Comparison of ENCODE assay signal across 13 cellular contexts in the genomic region with DNA sequence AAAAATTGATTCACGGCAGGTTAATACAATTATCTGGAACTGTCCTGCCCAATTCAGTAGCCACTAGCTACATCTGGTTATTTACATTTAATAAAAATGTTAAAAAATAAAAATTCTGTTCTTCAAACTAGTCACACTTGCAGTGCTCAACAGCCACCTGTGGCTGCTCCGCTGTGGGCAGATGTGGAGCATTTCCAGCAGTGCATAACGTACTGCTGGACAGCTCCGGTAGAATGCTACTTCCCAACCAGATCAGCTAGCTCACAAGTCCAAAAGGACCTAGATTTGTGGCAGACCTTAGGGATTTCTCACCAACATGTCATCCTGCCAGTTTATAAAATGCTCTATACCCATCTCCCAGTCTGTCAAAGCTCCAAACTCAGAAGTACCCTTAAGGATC. TPM values are rescaled to one million over a fixed set of nuclear protein-coding genes. Genes with fewer than 3 reads are reported as not detected.
DNase-seq lines count a peak whose midpoint lies in the region; ATAC-seq and TF ChIP-seq lines count a peak whose summit lies in the region.
"Had no signal": no experiment of that assay in that cellular context is flagged by ENCODE, and none has a peak within 500 bp of the region (broad histone marks: within the 10 kb centered on the region; RNA-seq: fewer than 3 reads in every experiment).

No MANE protein-coding gene starts in this region.

- no peak overlapping the region for H2AK5ac ChIP-seq in IMR-90 (ENCODE audit: low read depth, low read length)

- no peaks in the 10 kb centered on the region; a peak in 1 of 4 replicates for H3K4me1 ChIP-seq in SK-N-SH (ENCODE audit: control insufficient read depth in 1 of 2, insufficient read depth in 2 of 2, low read depth in 1 of 2, low read length in 1 of 2)
- no peaks in the 10 kb centered on the region for H3K4me1 ChIP-seq in IMR-90 (ENCODE audit: control insufficient read depth, insufficient read depth, low read length)
- H3K4me1 ChIP-seq in transverse colon: no peaks in the 10 kb centered on the region

- CTCF ChIA-PET in SK-N-SH (lab: Yijun Ruan, JAX) (interaction anchor here (0.7 to 1.4 kb wide), 4 partner anchors 18 to 49 kb away, joined by 3 to 4 read pairs (median 3); no protein-coding TSS in a partner anchor), IMR-90 (lab: Yijun Ruan, JAX) (no interaction called here)

- H3K9me1 ChIP-seq in IMR-90 (ENCODE audit: insufficient read depth, low read length): peaks cover under 1% of the 10 kb centered on the region

- DNase-seq in SK-N-SH (no peak), IMR-90 (peak; percentile 6), amniotic epithelial cell (ENCODE audit: low read depth) (peak; percentile 27), cerebellar cortex (ENCODE audit: low spot score) (no peak), transverse colon (no peak)
- DNase-seq in stimulated activated effector memory CD8-positive, alpha-beta T cell treated with anti-CD3 and anti-CD28 coated beads, Interleukin-12 subunit alpha, Interleukin-12 subunit beta, amount 100 ng/mL, for 72 hours (ENCODE audit: low spot score in 2 of 2): no peak
- DNase-seq: GOT3, NCI-H187, NCI-H526 treated with DMSO at 0.1 percent for 48 hours, RPMI8226 had no signal

- no peaks in the 10 kb centered on the region for H3F3A ChIP-seq in SK-N-SH (replicated peaks; ENCODE audit: insufficient read depth)

- H3K56ac ChIP-seq in IMR-90 (ENCODE audit: extremely low read depth, insufficient read depth, low read length): no peak overlapping the region

- H3K4me2 ChIP-seq in SK-N-SH: no peak overlapping the region
- no peak overlapping the region for H3K4me2 ChIP-seq in IMR-90 (ENCODE audit: low read depth, low read length)

- TF ChIP-seq CTCF in SK-N-SH (IDR thresholded peaks at IDR 0.05): no peak
- no peak for TF ChIP-seq CTCF in IMR-90 (conservative IDR thresholded peaks at IDR 0.05; ENCODE audit: low read depth, low read length)
- no peak for TF ChIP-seq CTCF in transverse colon (IDR thresholded peaks at IDR 0.05)

- H3K14ac ChIP-seq in IMR-90 (replicated peaks; ENCODE audit: low read depth, low read length): no peak overlapping the region

- in situ Hi-C loops in IMR-90 (cut with MboI; ENCODE audit: low sequenced_read_pairs) (no loop called here), transverse colon (cut with MboI; ENCODE audit: low pct_ligation_motif_present in 1 of 4, low pct_unique_long_range_greater_than_20kb in 1 of 4, low sequenced_read_pairs in 3 of 4) (no loop called here)

- no peak overlapping the region for H2BK5ac ChIP-seq in IMR-90 (ENCODE audit: low read depth, low read length, poor library complexity, severe bottlenecking)

- no peak overlapping the region for H4K5ac ChIP-seq in IMR-90 (ENCODE audit: low read depth, low read length)

- H3K9ac ChIP-seq in SK-N-SH (no peak overlapping the region), IMR-90 (ENCODE audit: low read depth, low read length) (no peak overlapping the region)

- peaks cover 62% of the 10 kb centered on the region for H3K79me2 ChIP-seq in SK-N-SH (ENCODE audit: insufficient read depth)

- peak overlapping the region; percentile 43 for H3K27ac Mint-ChIP-seq in stimulated activated memory B cell treated with anti-CD40 and anti-IgM and Interleukin-4, amounts not matched to agents 10 μg/mL and 1 μg/mL and 100 μg/mL, for 72 hours
- H3K27ac Mint-ChIP-seq in stimulated activated effector memory CD8-positive, alpha-beta T cell treated with anti-CD3 and anti-CD28 coated beads, Interleukin-12 subunit alpha, Interleukin-12 subunit beta, amount 100 ng/mL, for 72 hours: no peak overlapping the region

- no peaks in the 10 kb centered on the region for H3K9me3 Mint-ChIP-seq in stimulated activated memory B cell treated with anti-CD40 and anti-IgM and Interleukin-4, amounts not matched to agents 10 μg/mL and 1 μg/mL and 100 μg/mL, for 72 hours
- H3K9me3 Mint-ChIP-seq in stimulated activated effector memory CD8-positive, alpha-beta T cell treated with anti-CD3 and anti-CD28 coated beads, Interleukin-12 subunit alpha, Interleukin-12 subunit beta, amount 100 ng/mL, for 72 hours: no peaks in the 10 kb centered on the region

- H2AK9ac ChIP-seq in IMR-90 (replicated peaks; ENCODE audit: low read depth, low read length, poor library complexity): no peak overlapping the region

- H3K9me3 ChIP-seq in SK-N-SH (no peaks in the 10 kb centered on the region), IMR-90 (ENCODE audit: control insufficient read depth, insufficient read depth, low read length) (no peaks in the 10 kb centered on the region), transverse colon (no peaks in the 10 kb centered on the region)

- peaks cover 19% of the 10 kb centered on the region for H4K20me1 ChIP-seq in SK-N-SH (ENCODE audit: insufficient read depth)
- peaks cover 27% of the 10 kb centered on the region; the same call in 1 of the 2 replicates for H4K20me1 ChIP-seq in IMR-90 (ENCODE audit: insufficient read depth, low read length)

- peaks cover 34 to 47% of the 10 kb centered on the region in 2 experiments for H3K79me1 ChIP-seq in IMR-90 (ENCODE audit: low read depth in 1 of 2, low read length in 2 of 2)

- dilution Hi-C loops in IMR-90 (cut with HindIII; ENCODE audit: low sequenced_read_pairs, unreplicated experiment): no loop called here

- H2BK20ac ChIP-seq in IMR-90 (ENCODE audit: low read depth, low read length): no peak overlapping the region

- peaks cover 51% of the 10 kb centered on the region for H3K36me3 Mint-ChIP-seq in stimulated activated memory B cell treated with anti-CD40 and anti-IgM and Interleukin-4, amounts not matched to agents 10 μg/mL and 1 μg/mL and 100 μg/mL, for 72 hours
- peaks cover 78% of the 10 kb centered on the region for H3K36me3 Mint-ChIP-seq in stimulated activated effector memory CD8-positive, alpha-beta T cell treated with anti-CD3 and anti-CD28 coated beads, Interleukin-12 subunit alpha, Interleukin-12 subunit beta, amount 100 ng/mL, for 72 hours

- no peak overlapping the region for H2BK120ac ChIP-seq in IMR-90 (ENCODE audit: low read depth, low read length)

- no peaks in the 10 kb centered on the region for H3K27me3 ChIP-seq in SK-N-SH (ENCODE audit: insufficient read depth)
- no peaks in the 10 kb centered on the region for H3K27me3 ChIP-seq in IMR-90 (ENCODE audit: control insufficient read depth, insufficient read depth, low read length)
- H3K27me3 ChIP-seq in transverse colon: no peaks in the 10 kb centered on the region

- H3K36me3 ChIP-seq in SK-N-SH (replicated peaks in 1 of 2; ENCODE audit: control insufficient read depth in 1 of 2, insufficient read depth in 2 of 2, low read length in 1 of 2) (peaks cover 68 to 84% of the 10 kb centered on the region in 2 experiments), IMR-90 (ENCODE audit: control insufficient read depth, insufficient read depth, low read length) (peaks cover 27% of the 10 kb centered on the region), transverse colon (peaks cover 0 to 40% (median 15%) of the 10 kb centered on the region in 4 donors)

- no peaks in the 10 kb centered on the region for H3K9me2 ChIP-seq in SK-N-SH

- BruUV-seq in IMR-90 (replicated peaks; lab: Mats Ljungman, UMichigan): no TSS peak

- no peak overlapping the region for H4K91ac ChIP-seq in IMR-90 (ENCODE audit: insufficient read depth, low read depth, low read length)

- no peak for TF ChIP-seq POLR2A in IMR-90 (IDR thresholded peaks at IDR 0.05; ENCODE audit: low read depth, low read length)
- TF ChIP-seq POLR2A in transverse colon (IDR thresholded peaks at IDR 0.05): no peak

- H3K4ac ChIP-seq in IMR-90 (ENCODE audit: low read depth, low read length): no peak overlapping the region

- H4K8ac ChIP-seq in IMR-90 (ENCODE audit: low read depth in 2 of 2, low read length in 2 of 2): no peak overlapping the region

- H3K27ac ChIP-seq in SK-N-SH (ENCODE audit: low read depth in 2 of 2, low read length in 1 of 2) (no peak overlapping the region), IMR-90 (ENCODE audit: insufficient read depth, low read length) (no peak overlapping the region), transverse colon (no peak overlapping the region)
- H3K27ac ChIP-seq: 22Rv1 had no signal

- H3K4me1 Mint-ChIP-seq in stimulated activated memory B cell treated with anti-CD40 and anti-IgM and Interleukin-4, amounts not matched to agents 10 μg/mL and 1 μg/mL and 100 μg/mL, for 72 hours: peaks cover 33% of the 10 kb centered on the region
- peaks cover 13% of the 10 kb centered on the region for H3K4me1 Mint-ChIP-seq in stimulated activated effector memory CD8-positive, alpha-beta T cell treated with anti-CD3 and anti-CD28 coated beads, Interleukin-12 subunit alpha, Interleukin-12 subunit beta, amount 100 ng/mL, for 72 hours

- H3K4me3 Mint-ChIP-seq in stimulated activated memory B cell treated with anti-CD40 and anti-IgM and Interleukin-4, amounts not matched to agents 10 μg/mL and 1 μg/mL and 100 μg/mL, for 72 hours: no peak overlapping the region
- no peak overlapping the region for H3K4me3 Mint-ChIP-seq in stimulated activated effector memory CD8-positive, alpha-beta T cell treated with anti-CD3 and anti-CD28 coated beads, Interleukin-12 subunit alpha, Interleukin-12 subunit beta, amount 100 ng/mL, for 72 hours

- no peak for TF ChIP-seq RAD21 in SK-N-SH (IDR thresholded peaks at IDR 0.05; ENCODE audit: low read length)
- no peak for TF ChIP-seq RAD21 in IMR-90 (IDR thresholded peaks at IDR 0.05; ENCODE audit: low read length)

- no peak overlapping the region for H3K18ac ChIP-seq in IMR-90 (ENCODE audit: low read depth, low read length)

- H3K23ac ChIP-seq in IMR-90 (ENCODE audit: low read depth, low read length): no peak overlapping the region

- no peaks in the 10 kb centered on the region for H3K27me3 Mint-ChIP-seq in stimulated activated memory B cell treated with anti-CD40 and anti-IgM and Interleukin-4, amounts not matched to agents 10 μg/mL and 1 μg/mL and 100 μg/mL, for 72 hours

- no peak for TF ChIP-seq EP300 in SK-N-SH (IDR thresholded peaks at IDR 0.05; ENCODE audit: borderline replicate concordance in 1 of 2, low read depth in 1 of 2, low read length in 1 of 2)
- TF ChIP-seq EP300 in transverse colon (IDR thresholded peaks at IDR 0.05; ENCODE audit: low read depth): no peak

- H2AFZ ChIP-seq in SK-N-SH (ENCODE audit: low read depth) (no peak overlapping the region), IMR-90 (replicated peaks; ENCODE audit: low read length, poor library complexity) (no peak overlapping the region)

- H2BK15ac ChIP-seq in IMR-90 (ENCODE audit: low read depth, low read length): no peak overlapping the region

- 100% methylated on average over 4 of the region's 4 CpGs for WGBS in SK-N-SH (ENCODE audit: low lambda C conversion rate)
- no CpG with 5 or more reads among the region's 4 CpGs for WGBS in IMR-90 (ENCODE audit: extremely low coverage in 2 of 2, insufficient read length in 1 of 2), 2 experiments
- WGBS in transverse colon (ENCODE audit: low coverage in 1 of 2), 2 donors: 90 to 100% methylated on average over 1 to 4 of the region's 4 CpGs

- POLR2A ChIA-PET in SK-N-SH (lab: Yijun Ruan, JAX) (no interaction called here), IMR-90 (lab: Charles Lee; ENCODE audit: unreplicated experiment) (no interaction called here)

- ATAC-seq in SK-N-SH treated with all-trans-retinoic acid at 6 μM for 48 hours: no peak
- ATAC-seq in IMR-90 (ENCODE audit: low read depth): no peak
- ATAC-seq in stimulated activated memory B cell treated with anti-CD40 and anti-IgM and Interleukin-4, amounts not matched to agents 10 μg/mL and 1 μg/mL and 100 μg/mL, for 72 hours: no peak
- ATAC-seq in stimulated activated effector memory CD8-positive, alpha-beta T cell treated with anti-CD3 and anti-CD28 coated beads, Interleukin-12 subunit alpha, Interleukin-12 subunit beta, amount 100 ng/mL, for 72 hours: no peak

- intact Hi-C loops in IMR-90 (cut with micrococcal nuclease) (no loop called here), transverse colon (cut with DNase I; ENCODE audit: low total_unique reads) (no loop called here)

- H3K4me3 ChIP-seq in SK-N-SH (ENCODE audit: low read depth in 2 of 2, low read length in 1 of 2) (no peak overlapping the region), IMR-90 (ENCODE audit: insufficient read depth, low read depth, low read length) (no peak overlapping the region), transverse colon (no peak overlapping the region)

RNA-seq across cellular contexts. Expression of a gene that starts 42.8 kb away (rescaled TPM):
- 12.3 and 15.0 TPM in 2 replicates for polyA plus RNA-seq in SK-N-SH (2012; rRNA removed)
- 12.8 and 13.5 TPM in 2 replicates for polyA plus RNA-seq in SK-N-SH (2012; cell fraction: cytosol; rRNA removed)
- 21.5 and 28.5 TPM in 2 replicates for polyA plus RNA-seq in SK-N-SH (2012; cell fraction: nucleus; rRNA removed)
- total RNA-seq in IMR-90 (2012; rRNA removed): 55.0 and 67.8 TPM in 2 replicates
- polyA plus RNA-seq in IMR-90 (2012; rRNA removed): 11.3 and 13.1 TPM in 2 replicates
- 4.8 and 5.0 TPM in 2 replicates for polyA plus RNA-seq in IMR-90 (2012; cell fraction: cytosol; rRNA removed)
- 11.3 and 26.6 TPM in 2 replicates for polyA plus RNA-seq in IMR-90 (2012; cell fraction: nucleus; rRNA removed; ENCODE audit: low replicate concordance)
- 10 to 100 TPM; 27.7 to 70.5 (median 48.5) TPM for total RNA-seq in transverse colon

Comparison
In these comparisons a context has a peak if more than half of its experiments do, and no peak if none do; other contexts are left out.
1. DNase-seq: peak in IMR-90 (single experiment) and amniotic epithelial cell (single experiment); none in SK-N-SH (single experiment), cerebellar cortex (single experiment), stimulated activated effector memory CD8-positive, alpha-beta T cell treated with anti-CD3 and anti-CD28 coated beads, Interleukin-12 subunit alpha, Interleukin-12 subunit beta, amount 100 ng/mL, for 72 hours (0 of 2) and transverse colon (single experiment).